Comparison of ENCODE assay signal across 3 cellular contexts in genomic region chr19:56348289-56348877, GRCh38.
TF ChIP-seq lines count a peak whose summit lies in the region.

No MANE protein-coding gene starts in this region.

TF ChIP-seq in SK-N-SH, 30 proteins besides CTCF, POLR2A, EP300 and RAD21:
- TF ChIP-seq TCF12 (IDR thresholded peaks at IDR 0.05) (no peak), RXRA (IDR thresholded peaks at IDR 0.05; ENCODE audit: borderline replicate concordance, low read depth) (no peak), FOXJ3 (CRISPR knock-in tag; IDR thresholded peaks at IDR 0.05) (no peak), CHD2 (IDR thresholded peaks at IDR 0.05; ENCODE audit: low read length, partially characterized antibody) (no peak), FOSL2 (IDR thresholded peaks at IDR 0.05; ENCODE audit: borderline replicate concordance, low read depth) (no peak), TAF1 (IDR thresholded peaks at IDR 0.05; ENCODE audit: borderline replicate concordance, low read depth, low read length) (no peak), GATA2 (CRISPR knock-in tag; IDR thresholded peaks at IDR 0.05) (no peak), EZH2phosphoT487 (IDR thresholded peaks at IDR 0.05; ENCODE audit: borderline replicate concordance, low read depth) (no peak), NRF1 (IDR thresholded peaks at IDR 0.05; ENCODE audit: low read depth, low read length) (no peak), SIN3A (IDR thresholded peaks at IDR 0.05; ENCODE audit: borderline replicate concordance, low read depth, low read length) (no peak), POLR2AphosphoS5 (IDR thresholded peaks at IDR 0.05; ENCODE audit: low read depth, low read length) (no peak), MAX (IDR thresholded peaks at IDR 0.05; ENCODE audit: low read depth) (no peak), SMC3 (IDR thresholded peaks at IDR 0.05; ENCODE audit: low read depth, low read length) (no peak), USF1 (IDR thresholded peaks at IDR 0.05; ENCODE audit: borderline replicate concordance, low read depth) (no peak)

TF ChIP-seq in SK-N-SH treated with all-trans-retinoic acid at 6 μM for 48 hours, 23 proteins besides CTCF, POLR2A, EP300 and RAD21:
- TF ChIP-seq ZNF8 (CRISPR knock-in tag; IDR thresholded peaks at IDR 0.05) (no peak), TSHZ2 (CRISPR knock-in tag; IDR thresholded peaks at IDR 0.05) (no peak)

TF ChIP-seq in HCT116, 20 proteins besides CTCF, POLR2A, EP300 and RAD21:
- TF ChIP-seq REST (IDR thresholded peaks at IDR 0.05; ENCODE audit: low read depth) (no peak), EGR1 (IDR thresholded peaks at IDR 0.05; ENCODE audit: low read depth) (no peak), FOSL1 (IDR thresholded peaks at IDR 0.05; ENCODE audit: low read depth) (no peak)
